Comparison of ENCODE assay signal across 7 cellular contexts in genomic region chr6:122666418-122666817, GRCh38. TPM values are rescaled to one million over a fixed set of nuclear protein-coding genes. Genes with fewer than 3 reads are reported as not detected.
"Had no signal": no experiment of that assay in that cellular context is flagged by ENCODE, and none has a peak within 500 bp of the region (broad histone marks: within the 10 kb centered on the region; RNA-seq: fewer than 3 reads in every experiment).

No MANE protein-coding gene starts in this region.

- H3K4me1 ChIP-seq: HAP-1 had no signal

- DNase-seq: GM23248, GOT3, H7, HFFc6, IMR-90 had no signal

- H3K4me3 Mint-ChIP-seq: HFFc6 had no signal

- H3K9me3 ChIP-seq: HAP-1 had no signal

- H3K27ac ChIP-seq: GM23248 had no signal

- H3K36me3 ChIP-seq: HAP-1 had no signal

- H3K4me3 ChIP-seq: GM23248, HAP-1, K562 had no signal

- H3K27ac Mint-ChIP-seq: HFFc6 had no signal

- H3K9ac ChIP-seq: GM23248 had no signal

- H2AFZ ChIP-seq: GM23248 had no signal

RNA-seq across cellular contexts. Expression of gene PKIB, which starts 56.2 kb away (rescaled TPM):
- total RNA-seq: GM23248 had no signal
